ENCODE assay signal across 12 cellular contexts in genomic region chr2:233085037-233085838, GRCh38. TPM values are rescaled to one million over a fixed set of nuclear protein-coding genes. Genes with fewer than 3 reads are reported as not detected.
DNase-seq lines count a peak whose midpoint lies in the region; ATAC-seq, FAIRE-seq and TF ChIP-seq lines count a peak whose summit lies in the region.
"Had no signal": no experiment of that assay in that cellular context is flagged by ENCODE, and none has a peak within 500 bp of the region (broad histone marks: within the 10 kb centered on the region; RNA-seq: fewer than 3 reads in every experiment).

No MANE protein-coding gene starts in this region.

- DNase-seq in activated CD4-positive, alpha-beta T cell treated with anti-CD3 and anti-CD28 coated beads for 36 hours, result no peak
- no peak for DNase-seq in activated CD4-positive, alpha-beta T cell treated with anti-CD3 and anti-CD28 coated beads, Interleukin-2, amount 50 U/mL, for 1 hour
- no peak for DNase-seq in activated CD4-positive, alpha-beta memory T cell treated with anti-CD3 and anti-CD28 coated beads, Interleukin-2, amount 10 ng/mL, durations not matched to agents 7 days and 5 days
- DNase-seq in kidney (no peak), DMS114 treated with DMSO at 0.1 percent for 48 hours (lab: John Stamatoyannopoulos, UW; ENCODE audit: unreplicated experiment) (no peak), amniotic stem cell (lab: John Stamatoyannopoulos, UW) (no peak), NCI-H1436 treated with DMSO at 0.1 percent for 48 hours (lab: John Stamatoyannopoulos, UW) (no peak)
- DNase-seq: NCI-H2171 treated with DMSO at 0.1 percent for 48 hours had no signal

- peak overlapping the region; percentile 51 to 77 for H3K27ac ChIP-seq in kidney (ENCODE audit: low read depth in 2 of 2, low read length in 2 of 2)

- no peak for TF ChIP-seq CTCF in kidney (IDR thresholded peaks at IDR 0.05; ENCODE audit: borderline replicate concordance, extremely low read depth, insufficient read depth)

- H3K27ac Mint-ChIP-seq in activated CD4-positive, alpha-beta T cell treated with anti-CD3 and anti-CD28 coated beads for 36 hours, result peak overlapping the region; percentile 78
- H3K27ac Mint-ChIP-seq in activated CD4-positive, alpha-beta memory T cell treated with anti-CD3 and anti-CD28 coated beads, Interleukin-2, amount 10 ng/mL, durations not matched to agents 7 days and 5 days, result peak overlapping the region; percentile 97
- no peak overlapping the region for H3K27ac Mint-ChIP-seq in stimulated activated memory B cell treated with anti-CD40 and anti-IgM and Interleukin-4, amounts not matched to agents 10 μg/mL and 1 μg/mL and 100 μg/mL, for 72 hours

- CTCF ChIA-PET in activated CD4-positive, alpha-beta T cell treated with anti-CD3 and anti-CD28 coated beads for 36 hours (lab: Charles Lee), result interaction anchor here (1.4 kb wide), 1 partner anchor 25 kb away, joined by 4 read pairs; the partner anchor contains the start of gene INPP5D
- CTCF ChIA-PET in activated CD4-positive, alpha-beta memory T cell treated with anti-CD3 and anti-CD28 coated beads, Interleukin-2, amount 10 ng/mL, durations not matched to agents 7 days and 5 days (lab: Charles Lee), result interaction anchor here (1.0 to 4.4 kb wide), 6 partner anchors 9 to 323 kb away, joined by 3 to 33 read pairs (median 4); partner anchors contain the start of gene INPP5D

- no peaks in the 10 kb centered on the region for H3K9me3 Mint-ChIP-seq in activated CD4-positive, alpha-beta T cell treated with anti-CD3 and anti-CD28 coated beads for 36 hours (ENCODE audit: low read depth)
- no peaks in the 10 kb centered on the region for H3K9me3 Mint-ChIP-seq in activated CD4-positive, alpha-beta memory T cell treated with anti-CD3 and anti-CD28 coated beads, Interleukin-2, amount 10 ng/mL, durations not matched to agents 7 days and 5 days
- no peaks in the 10 kb centered on the region for H3K9me3 Mint-ChIP-seq in stimulated activated memory B cell treated with anti-CD40 and anti-IgM and Interleukin-4, amounts not matched to agents 10 μg/mL and 1 μg/mL and 100 μg/mL, for 72 hours

- H3K4me1 ChIP-seq in kidney (ENCODE audit: control insufficient read depth in 1 of 2, insufficient read depth in 1 of 2, low read depth in 1 of 2, low read length in 2 of 2), result peaks cover 8 to 17% of the 10 kb centered on the region in 2 donors

- no peak for ATAC-seq in activated CD4-positive, alpha-beta T cell treated with anti-CD3 and anti-CD28 coated beads for 36 hours
- ATAC-seq in stimulated activated memory B cell treated with anti-CD40 and anti-IgM and Interleukin-4, amounts not matched to agents 10 μg/mL and 1 μg/mL and 100 μg/mL, for 72 hours, result no peak

- H3K4me3 Mint-ChIP-seq in activated CD4-positive, alpha-beta T cell treated with anti-CD3 and anti-CD28 coated beads for 36 hours, result no peak overlapping the region
- H3K4me3 Mint-ChIP-seq in activated CD4-positive, alpha-beta memory T cell treated with anti-CD3 and anti-CD28 coated beads, Interleukin-2, amount 10 ng/mL, durations not matched to agents 7 days and 5 days, result peak overlapping the region; percentile 5
- peak overlapping the region; percentile 74 for H3K4me3 Mint-ChIP-seq in stimulated activated memory B cell treated with anti-CD40 and anti-IgM and Interleukin-4, amounts not matched to agents 10 μg/mL and 1 μg/mL and 100 μg/mL, for 72 hours

- peaks cover 73% of the 10 kb centered on the region for H3K4me1 Mint-ChIP-seq in activated CD4-positive, alpha-beta T cell treated with anti-CD3 and anti-CD28 coated beads for 36 hours
- peaks cover 79% of the 10 kb centered on the region for H3K4me1 Mint-ChIP-seq in activated CD4-positive, alpha-beta memory T cell treated with anti-CD3 and anti-CD28 coated beads, Interleukin-2, amount 10 ng/mL, durations not matched to agents 7 days and 5 days
- peaks cover 93% of the 10 kb centered on the region for H3K4me1 Mint-ChIP-seq in stimulated activated memory B cell treated with anti-CD40 and anti-IgM and Interleukin-4, amounts not matched to agents 10 μg/mL and 1 μg/mL and 100 μg/mL, for 72 hours

- peaks cover 48% of the 10 kb centered on the region for H3K36me3 Mint-ChIP-seq in activated CD4-positive, alpha-beta T cell treated with anti-CD3 and anti-CD28 coated beads for 36 hours (ENCODE audit: low read depth)
- H3K36me3 Mint-ChIP-seq in activated CD4-positive, alpha-beta memory T cell treated with anti-CD3 and anti-CD28 coated beads, Interleukin-2, amount 10 ng/mL, durations not matched to agents 7 days and 5 days (ENCODE audit: low read depth), result peaks cover 86% of the 10 kb centered on the region
- H3K36me3 Mint-ChIP-seq in stimulated activated memory B cell treated with anti-CD40 and anti-IgM and Interleukin-4, amounts not matched to agents 10 μg/mL and 1 μg/mL and 100 μg/mL, for 72 hours, result peaks cover 87% of the 10 kb centered on the region

- H3K4me3 ChIP-seq in kidney (ENCODE audit: low read length in 2 of 2), result no peak overlapping the region
- H3K4me3 ChIP-seq: thoracic aorta had no signal

- no peaks in the 10 kb centered on the region for H3K27me3 Mint-ChIP-seq in activated CD4-positive, alpha-beta T cell treated with anti-CD3 and anti-CD28 coated beads for 36 hours
- H3K27me3 Mint-ChIP-seq in activated CD4-positive, alpha-beta memory T cell treated with anti-CD3 and anti-CD28 coated beads, Interleukin-2, amount 10 ng/mL, durations not matched to agents 7 days and 5 days, result no peaks in the 10 kb centered on the region
- no peaks in the 10 kb centered on the region for H3K27me3 Mint-ChIP-seq in stimulated activated memory B cell treated with anti-CD40 and anti-IgM and Interleukin-4, amounts not matched to agents 10 μg/mL and 1 μg/mL and 100 μg/mL, for 72 hours

- FAIRE-seq in kidney (lab: Jason Lieb, UNC), result no peak
- FAIRE-seq: A204.1, colon had no signal

- POLR2A ChIA-PET in activated CD4-positive, alpha-beta T cell treated with anti-CD3 and anti-CD28 coated beads for 36 hours (lab: Charles Lee), result interaction anchor here (1.0 kb wide), 1 partner anchor 25 kb away, joined by 9 read pairs; the partner anchor contains the start of gene INPP5D
- POLR2A ChIA-PET in activated CD4-positive, alpha-beta memory T cell treated with anti-CD3 and anti-CD28 coated beads, Interleukin-2, amount 10 ng/mL, durations not matched to agents 7 days and 5 days (lab: Charles Lee), result interaction anchor here (0.7 to 15.5 kb wide), 5 partner anchors 9 to 183 kb away, joined by 3 to 335 read pairs (median 11); partner anchors contain the start of gene INPP5D

- no peaks in the 10 kb centered on the region for H3K9me3 ChIP-seq in kidney (ENCODE audit: control insufficient read depth in 1 of 2, low read length in 2 of 2)
- H3K9me3 ChIP-seq: thoracic aorta had no signal

- H3K9ac ChIP-seq in kidney (ENCODE audit: low read length in 2 of 2), result no peak overlapping the region

- intact Hi-C loops in activated CD4-positive, alpha-beta T cell treated with anti-CD3 and anti-CD28 coated beads for 36 hours (cut with DNase I, micrococcal nuclease), result loop anchor here in 1 of 2 experiments (10.0 kb wide), 2 partner anchors 1210 to 1300 kb away; partner anchors contain the start of genes COPS7B and PDE6D
- intact Hi-C loops in kidney (cut with DNase I), result no loop called here

- H3K36me3 ChIP-seq in kidney (ENCODE audit: control insufficient read depth in 1 of 2, insufficient read depth in 2 of 2, low read length in 2 of 2), result no peaks in the 10 kb centered on the region
- H3K36me3 ChIP-seq: thoracic aorta had no signal

RNA-seq across cellular contexts. Expression of gene INPP5D, which starts 25.1 kb away (rescaled TPM):
- 10 to 100 TPM; 40.5 to 53.4 TPM for total RNA-seq in activated CD4-positive, alpha-beta T cell treated with anti-CD3 and anti-CD28 coated beads for 36 hours
- 100 to 1,000 TPM; 157 to 163 TPM for total RNA-seq in activated CD4-positive, alpha-beta memory T cell treated with anti-CD3 and anti-CD28 coated beads, Interleukin-2, amount 10 ng/mL, durations not matched to agents 7 days and 5 days
- 29.6 TPM for total RNA-seq in kidney
- polyA plus RNA-seq in kidney (ENCODE audit: insufficient read depth, low read depth, low replicate concordance), result 2.6 TPM

RNA-seq across cellular contexts. Expression of gene NEU2, which starts 52.8 kb away (rescaled TPM):
- total RNA-seq in activated CD4-positive, alpha-beta T cell treated with anti-CD3 and anti-CD28 coated beads for 36 hours, result not detected
- total RNA-seq in activated CD4-positive, alpha-beta memory T cell treated with anti-CD3 and anti-CD28 coated beads, Interleukin-2, amount 10 ng/mL, durations not matched to agents 7 days and 5 days, result not detected
- total RNA-seq in kidney, result not detected
- polyA plus RNA-seq in kidney (ENCODE audit: insufficient read depth, low read depth, low replicate concordance), result not detected
- total RNA-seq: thoracic aorta had no signal
